Comparison of ENCODE assay signal across 15 cellular contexts in genomic region chr7:5637415-5637814, GRCh38. TPM values are rescaled to one million over a fixed set of nuclear protein-coding genes. Genes with fewer than 3 reads are reported as not detected.
A peak's percentile ranks its signal among the peaks of the same experiment; 100 is the strongest.
DNase-seq lines count a peak whose midpoint lies in the region; ATAC-seq, FAIRE-seq and TF ChIP-seq lines count a peak whose summit lies in the region.
"Had no signal": no experiment of that assay in that cellular context is flagged by ENCODE, and none has a peak within 500 bp of the region (broad histone marks: within the 10 kb centered on the region; RNA-seq: fewer than 3 reads in every experiment).

No MANE protein-coding gene starts in this region.

- peak overlapping the region; percentile 2 for H3K27ac ChIP-seq in HepG2 (ENCODE audit: extremely low read length, insufficient read depth, low read length)
- H3K27ac ChIP-seq in right lobe of liver: peak overlapping the region in 1 of 3 donors; percentile 16
- H3K27ac ChIP-seq in esophagus squamous epithelium: peak overlapping the region in 3 of 4 donors; percentile 40 to 75 (median 46)
- peak overlapping the region; percentile 90 for H3K27ac ChIP-seq in trophoblast cell (ENCODE audit: low read depth, low read length)
- H3K27ac ChIP-seq: upper lobe of right lung had no signal

- H3K18ac ChIP-seq in trophoblast cell (ENCODE audit: low read length): peak overlapping the region; percentile 85

- no peaks in the 10 kb centered on the region for H4K20me1 ChIP-seq in HepG2 (ENCODE audit: insufficient read depth, low read length)

- no peaks in the 10 kb centered on the region for H3K27me3 ChIP-seq in HepG2 (ENCODE audit: control insufficient read depth in 1 of 2, insufficient read depth in 2 of 2, low read length in 2 of 2)
- no peaks in the 10 kb centered on the region for H3K27me3 ChIP-seq in right lobe of liver
- no peaks in the 10 kb centered on the region for H3K27me3 ChIP-seq in esophagus squamous epithelium
- H3K27me3 ChIP-seq in trophoblast cell (ENCODE audit: insufficient read depth, low read length): no peaks in the 10 kb centered on the region
- H3K27me3 ChIP-seq: upper lobe of right lung had no signal

- H3K79me1 ChIP-seq in trophoblast cell (ENCODE audit: low read length): peaks cover 44% of the 10 kb centered on the region

- H3K4me1 ChIP-seq in HepG2 (ENCODE audit: insufficient read depth, low read length) (peaks cover 29% of the 10 kb centered on the region), right lobe of liver (peaks cover 0 to 25% (median 6%) of the 10 kb centered on the region in 4 donors), esophagus squamous epithelium (peaks cover 33 to 65% (median 36%) of the 10 kb centered on the region in 3 donors), trophoblast cell (ENCODE audit: control insufficient read depth in 1 of 2, insufficient read depth in 2 of 2, low read length in 2 of 2) (peaks cover 34 to 46% of the 10 kb centered on the region in 2 experiments)

- TF ChIP-seq EP300 in HepG2 (IDR thresholded peaks at IDR 0.05; ENCODE audit: low read depth in 2 of 2, low read length in 2 of 2) (no peak), HepG2 (CRISPR knock-in tag; IDR thresholded peaks at IDR 0.05; ENCODE audit: borderline replicate concordance) (no peak)

- H3K23ac ChIP-seq in trophoblast cell (ENCODE audit: low read length): no peak overlapping the region

- no peak for DNase-seq in HepG2 (ENCODE audit: low spot score)
- DNase-seq in right lobe of liver: no peak
- DNase-seq in esophagus squamous epithelium (lab: John Stamatoyannopoulos, UW): no peak
- no peak for DNase-seq in trophoblast cell
- DNase-seq in SKM-1 (lab: John Stamatoyannopoulos, UW; ENCODE audit: unreplicated experiment): no peak
- no peak for DNase-seq in cerebellum (ENCODE audit: low spot score)
- no peak for DNase-seq in RKO (ENCODE audit: low spot score)
- DNase-seq in left colon: no peak
- DNase-seq: activated effector memory CD4-positive, alpha-beta T cell treated with anti-CD3 and anti-CD28 coated beads, Interleukin-2, amount 50 U/mL, for 16 hours; central memory CD4-positive, alpha-beta T cell; KG1; NCI-H1436 treated with DMSO at 0.1 percent for 48 hours; NCI-H524 treated with DMSO at 0.1 percent for 48 hours; T-helper 9 cell had no signal

- H2BK120ac ChIP-seq in trophoblast cell (ENCODE audit: insufficient read depth, low read length, poor library complexity): peak overlapping the region; percentile 91

- intact Hi-C loops in HepG2 (cut with micrococcal nuclease; ENCODE audit: unreplicated experiment): no loop called here
- intact Hi-C loops in right lobe of liver (cut with DNase I): no loop called here
- intact Hi-C loops in esophagus squamous epithelium (cut with DNase I): no loop called here
- intact Hi-C loops in left colon (cut with DNase I, micrococcal nuclease): no loop called here

- POLR2A ChIA-PET in HepG2 (lab: Yijun Ruan, JAX): no interaction called here

- in situ Hi-C loops in HepG2 (cut with HindIII; ENCODE audit: extremely low pct_ligation_motif_present, low pct_unique_long_range_greater_than_20kb): no loop called here

- no peak overlapping the region for H3K4me2 ChIP-seq in HepG2 (ENCODE audit: low read depth, low read length)
- no peak overlapping the region for H3K4me2 ChIP-seq in trophoblast cell (ENCODE audit: low read length)

- no TSS peak for BruUV-seq in HepG2 (replicated peaks; lab: Mats Ljungman, UMichigan)

- H4K8ac ChIP-seq in trophoblast cell (ENCODE audit: low read depth, low read length): peak overlapping the region; percentile 21

- H2AK5ac ChIP-seq in trophoblast cell (ENCODE audit: low read length): peak overlapping the region; percentile 31

- no peak for TF ChIP-seq POLR2A in HepG2 (IDR thresholded peaks at IDR 0.05; ENCODE audit: insufficient read depth in 1 of 2, low read depth in 2 of 2, low read length in 2 of 2)
- TF ChIP-seq POLR2A in right lobe of liver (IDR thresholded peaks at IDR 0.05): no peak
- TF ChIP-seq POLR2A in esophagus squamous epithelium (IDR thresholded peaks at IDR 0.05): no peak

- no peak for TF ChIP-seq RAD21 in HepG2 (CRISPR knock-in tag; IDR thresholded peaks at IDR 0.05)

- peak overlapping the region; percentile 36 for H3K14ac ChIP-seq in trophoblast cell (ENCODE audit: low read length)

- no peak overlapping the region for H3K9ac ChIP-seq in HepG2 (ENCODE audit: insufficient read depth, low read depth, low read length)
- H3K9ac ChIP-seq in trophoblast cell (ENCODE audit: low read length): no peak overlapping the region

- WGBS in HepG2 (ENCODE audit: low lambda C conversion rate): 98% methylated on average over 8 of the region's 8 CpGs
- 88% methylated on average over 3 of the region's 8 CpGs for WGBS in right lobe of liver (ENCODE audit: insufficient coverage, low coverage, low lambda C conversion rate, missing lambda C conversion rate)
- 88 to 93% methylated on average over 8 of the region's 8 CpGs for WGBS in esophagus squamous epithelium, 2 donors
- WGBS in trophoblast cell (ENCODE audit: extremely low coverage, insufficient coverage, insufficient read length): no CpG with 5 or more reads among the region's 8 CpGs

- TF ChIP-seq CTCF in HepG2 (CRISPR knock-in tag; IDR thresholded peaks at IDR 0.05) (no peak), right lobe of liver (IDR thresholded peaks at IDR 0.05) (no peak), esophagus squamous epithelium (IDR thresholded peaks at IDR 0.05) (no peak)

- ATAC-seq in HepG2 (no peak), right lobe of liver (no peak), left colon (no peak)

- no peak for FAIRE-seq in HepG2 (lab: Jason Lieb, UNC)

- H4K91ac ChIP-seq in trophoblast cell (ENCODE audit: low read depth, low read length): peak overlapping the region; percentile 89

- H2AFZ ChIP-seq in HepG2 (ENCODE audit: low read length) (no peak overlapping the region), trophoblast cell (ENCODE audit: insufficient read depth, low read length, poor library complexity) (no peak overlapping the region)

- H2BK12ac ChIP-seq in trophoblast cell (ENCODE audit: low read length): peak overlapping the region; percentile 85

- no peak overlapping the region for H4K12ac ChIP-seq in trophoblast cell (ENCODE audit: low read depth, low read length)

- H3K36me3 ChIP-seq in HepG2 (replicated peaks in 1 of 2; ENCODE audit: control insufficient read depth in 1 of 2, insufficient read depth in 2 of 2, low read length in 2 of 2): peaks cover 12 to 24% of the 10 kb centered on the region in 2 experiments
- H3K36me3 ChIP-seq in right lobe of liver: peaks cover 0 to 12% (median 5%) of the 10 kb centered on the region in 4 donors
- peaks cover 0 to 55% (median 0%) of the 10 kb centered on the region in 3 donors for H3K36me3 ChIP-seq in esophagus squamous epithelium
- peaks cover 2 to 4% of the 10 kb centered on the region in 2 experiments for H3K36me3 ChIP-seq in trophoblast cell (ENCODE audit: control insufficient read depth in 1 of 2, insufficient read depth in 2 of 2, low read length in 2 of 2)

- CTCF ChIA-PET in HepG2 (lab: Yijun Ruan, JAX; ENCODE audit: low intra/inter-chr PET ratio, low total read pairs): no interaction called here

- H2BK5ac ChIP-seq in trophoblast cell (ENCODE audit: low read depth, low read length, poor library complexity): peak overlapping the region; percentile 67

- H3K79me2 ChIP-seq in HepG2 (ENCODE audit: insufficient read depth, low read length) (no peaks in the 10 kb centered on the region), trophoblast cell (ENCODE audit: control insufficient read depth, insufficient read depth, low read length, poor library complexity) (peaks cover 4% of the 10 kb centered on the region)

- H3K9me3 ChIP-seq in HepG2 (ENCODE audit: low read length) (no peaks in the 10 kb centered on the region), right lobe of liver (no peaks in the 10 kb centered on the region), esophagus squamous epithelium (no peaks in the 10 kb centered on the region), trophoblast cell (ENCODE audit: insufficient read depth, low read depth, low read length) (peaks cover 1% of the 10 kb centered on the region)
- H3K9me3 ChIP-seq: upper lobe of right lung had no signal

- H3K4me3 ChIP-seq in HepG2 (replicated peaks in 1 of 3; ENCODE audit: insufficient read depth in 1 of 3, low read depth in 2 of 3, low read length in 3 of 3) (no peak overlapping the region), right lobe of liver (no peak overlapping the region), esophagus squamous epithelium (no peak overlapping the region), trophoblast cell (ENCODE audit: low read depth, low read length) (no peak overlapping the region)
- H3K4me3 ChIP-seq: upper lobe of right lung had no signal

- peak overlapping the region; percentile 35 for H3K4ac ChIP-seq in trophoblast cell (ENCODE audit: low read depth, low read length)

TF ChIP-seq in HepG2, 621 proteins besides CTCF, POLR2A, EP300 and RAD21:
- TF ChIP-seq ZNF724P (CRISPR knock-in tag; IDR thresholded peaks at IDR 0.05; ENCODE audit: borderline replicate concordance): no peak
TF ChIP-seq in HepG2: peak in this region for 0.

RNA-seq across cellular contexts. Expression of gene FSCN1, which starts 44.8 kb away (rescaled TPM):
- total RNA-seq in HepG2 (2016; rRNA removed; fragmentation: Illumina TruSeq; extraction: Trizol) (35.5 and 44.0 TPM in 2 replicates), right lobe of liver (10 to 100 TPM in 5 of 6 experiments, 1 to 10 TPM in 1; 9.1 to 26.2 (median 11.9) TPM), esophagus squamous epithelium (100 to 1,000 TPM in 2 of 4 donors, 10 to 100 TPM in 2; 63.9 to 236 (median 102) TPM), cerebellum (136 TPM), left colon (10 to 100 TPM in 1 of 2 donors, 1 to 10 TPM in 1; 4.7 to 10.4 TPM)
- total RNA-seq in HepG2 (2016; cell fraction: cytosol; rRNA removed; fragmentation: Illumina TruSeq; extraction: Trizol; ENCODE audit: low read depth): 6.4 and 7.4 TPM in 2 replicates
- total RNA-seq in HepG2 (2016; cell fraction: insoluble cytoplasmic fraction; rRNA removed; fragmentation: Illumina TruSeq; extraction: Trizol): 32.0 and 43.8 TPM in 2 replicates
- 20.9 and 22.0 TPM in 2 replicates for total RNA-seq in HepG2 (2016; cell fraction: membrane; rRNA removed; fragmentation: Illumina TruSeq; extraction: Trizol)
- total RNA-seq in HepG2 (2016; cell fraction: nucleus; rRNA removed; fragmentation: Illumina TruSeq; extraction: Trizol): 21.3 and 24.5 TPM in 2 replicates
- polyA plus RNA-seq in HepG2 (2011; rRNA removed): 21.2 and 29.0 TPM in 2 replicates
- polyA plus RNA-seq in HepG2 (2011; cell fraction: cytosol; rRNA removed): 21.0 and 36.3 TPM in 2 replicates
- 41.0 and 50.2 TPM in 2 replicates for polyA plus RNA-seq in HepG2 (2011; cell fraction: nucleus; rRNA removed)
- polyA plus RNA-seq in HepG2 (2012): 7.3 and 18.5 TPM in 2 replicates
- 10.2 and 10.8 TPM in 2 replicates for polyA plus RNA-seq in HepG2 (2016; cell fraction: cytosol; fragmentation: Illumina TruSeq; extraction: Trizol; ENCODE audit: low read depth)
- polyA plus RNA-seq in HepG2 (2016; cell fraction: insoluble cytoplasmic fraction; fragmentation: Illumina TruSeq; extraction: Trizol; ENCODE audit: low read depth): 58.7 and 73.9 TPM in 2 replicates
- polyA plus RNA-seq in HepG2 (2016; cell fraction: membrane; fragmentation: Illumina TruSeq; extraction: Trizol; ENCODE audit: low read depth): 22.3 and 24.1 TPM in 2 replicates
- 53.5 and 58.8 TPM in 2 replicates for polyA plus RNA-seq in HepG2 (2016; cell fraction: nucleus; fragmentation: Illumina TruSeq; extraction: Trizol; ENCODE audit: insufficient read depth, low read depth)
- 66.5 and 90.1 TPM in 2 replicates for polyA minus RNA-seq in HepG2 (2011; rRNA and poly(A)+ RNA removed; ENCODE audit: low replicate concordance)
- polyA minus RNA-seq in HepG2 (2011; cell fraction: cytosol; rRNA and poly(A)+ RNA removed): 43.7 and 53.5 TPM in 2 replicates
- polyA minus RNA-seq in HepG2 (2011; cell fraction: nucleus; rRNA and poly(A)+ RNA removed): 12.7 and 16.4 TPM in 2 replicates
- polyA plus RNA-seq in trophoblast cell (2013): 507 and 526 TPM in 2 replicates
